In genomic region chr15:92981333-92981732, GRCh38 we compare ENCODE assay signal across 20 cellular contexts.
A peak's percentile ranks its signal among the peaks of the same experiment; 100 is the strongest.
DNase-seq lines count a peak whose midpoint lies in the region; ATAC-seq, FAIRE-seq and TF ChIP-seq lines count a peak whose summit lies in the region.
"Had no signal": no experiment of that assay in that cellular context is flagged by ENCODE, and none has a peak within 500 bp of the region (broad histone marks: within the 10 kb centered on the region; RNA-seq: fewer than 3 reads in every experiment).

No MANE protein-coding gene starts in this region.

- H3K9me3 ChIP-seq in A549: no peaks in the 10 kb centered on the region
- H3K9me3 ChIP-seq in keratinocyte (ENCODE audit: control insufficient read depth, low read depth, low read length): no peaks in the 10 kb centered on the region
- H3K9me3 ChIP-seq in SJCRH30 (replicated peaks): no peaks in the 10 kb centered on the region
- H3K9me3 ChIP-seq: BE2C, spleen, tibial nerve had no signal

- POLR2A ChIA-PET in A549 (lab: Yijun Ruan, JAX): no interaction called here

- ATAC-seq in A549: no peak
- ATAC-seq in GM21529 (IDR thresholded peaks at IDR 0.05; ENCODE audit: unreplicated experiment): no peak
- ATAC-seq: SK-N-SH treated with all-trans-retinoic acid at 6 μM for 48 hours had no signal

- no peaks in the 10 kb centered on the region for H3K27me3 ChIP-seq in keratinocyte (ENCODE audit: control insufficient read depth, extremely low read depth, insufficient read depth, low read length)
- H3K27me3 ChIP-seq in SJCRH30: no peaks in the 10 kb centered on the region
- H3K27me3 ChIP-seq: BE2C, spleen, tibial nerve had no signal

- CTCF ChIA-PET in A549 (lab: Yijun Ruan, JAX): interaction anchor here (2.0 kb wide), 1 partner anchor 37 kb away, joined by 5 read pairs; no protein-coding TSS in a partner anchor

- H2AFZ ChIP-seq in keratinocyte (ENCODE audit: control insufficient read depth, low read length): no peak overlapping the region

- no peak overlapping the region for H3K4me3 ChIP-seq in A549
- peak overlapping the region in 1 of 3 experiments; percentile 15 for H3K4me3 ChIP-seq in keratinocyte (ENCODE audit: control insufficient read depth in 2 of 3, extremely low read depth in 1 of 3, insufficient read depth in 2 of 3, low read depth in 1 of 3, low read length in 3 of 3)
- H3K4me3 ChIP-seq in SJCRH30: no peak overlapping the region
- H3K4me3 ChIP-seq: spleen, tibial nerve had no signal

- H3K9ac ChIP-seq in keratinocyte (ENCODE audit: control insufficient read depth, extremely low read depth, insufficient read depth, low read length): peak overlapping the region; percentile 55

- dilution Hi-C loops in keratinocyte (cut with MboI; ENCODE audit: extremely low pct_ligation_motif_present, low sequenced_read_pairs): no loop called here

- H4K20me1 ChIP-seq in keratinocyte (ENCODE audit: control insufficient read depth, extremely low read depth, insufficient read depth, low read length): no peaks in the 10 kb centered on the region

- no peak for DNase-seq in A549 (ENCODE audit: low read depth in 1 of 2, low spot score in 1 of 2)
- DNase-seq in ELR (ENCODE audit: low read depth): peak; percentile 69
- DNase-seq in astrocyte of the hippocampus (ENCODE audit: low read depth, low spot score): peak; percentile 56
- peak; percentile 61 for DNase-seq in keratinocyte (ENCODE audit: low read depth, low spot score)
- DNase-seq in stimulated activated CD4-positive, alpha-beta T cell treated with anti-CD3 and anti-CD28 coated beads, Interleukin-2, amount 100 ng/mL, for 24 hours: no peak
- no peak for DNase-seq in occipital lobe (lab: John Stamatoyannopoulos, UW)
- no peak for DNase-seq in SJCRH30
- DNase-seq: activated CD4-positive, alpha-beta T cell treated with anti-CD3 and anti-CD28 coated beads for 48 hours; BE2C; DMS153; GOT3; KG1; naive B cell; NCI-H1092; NCI-H524 treated with DMSO at 0.1 percent for 48 hours; spleen had no signal

- peaks cover 20% of the 10 kb centered on the region for H3K79me2 ChIP-seq in keratinocyte (ENCODE audit: control insufficient read depth, insufficient read depth, low read length)

- H3K36me3 ChIP-seq in keratinocyte (ENCODE audit: control insufficient read depth in 2 of 2, extremely low read depth in 1 of 2, insufficient read depth in 2 of 2, low read length in 2 of 2): peaks cover 30 to 42% of the 10 kb centered on the region in 2 experiments
- H3K36me3 ChIP-seq in SJCRH30: peaks cover 96% of the 10 kb centered on the region

- H3K4me1 ChIP-seq in A549: no peaks in the 10 kb centered on the region
- H3K4me1 ChIP-seq in keratinocyte (ENCODE audit: control insufficient read depth, extremely low read depth, insufficient read depth, low read length): peaks cover 28% of the 10 kb centered on the region
- no peaks in the 10 kb centered on the region for H3K4me1 ChIP-seq in SJCRH30
- H3K4me1 ChIP-seq: BE2C had no signal

- WGBS in A549 (ENCODE audit: missing lambda C conversion rate): 82% methylated on average over 8 of the region's 8 CpGs

- no peak for TF ChIP-seq POLR2A in A549 (IDR thresholded peaks at IDR 0.05; ENCODE audit: low read length)

- H3K27ac ChIP-seq in A549 (no peak overlapping the region), keratinocyte (ENCODE audit: control insufficient read depth, insufficient read depth, low read length) (peak overlapping the region; percentile 82), SJCRH30 (no peak overlapping the region)
- H3K27ac ChIP-seq: HL-60, tibial nerve had no signal

- TF ChIP-seq EP300 in A549 (IDR thresholded peaks at IDR 0.05): no peak

- TF ChIP-seq RAD21 in A549 (conservative IDR thresholded peaks at IDR 0.05 in 1 of 2, IDR thresholded peaks at IDR 0.05 in 1 of 2): no peak

- H3K4me2 ChIP-seq in A549 (no peak overlapping the region), keratinocyte (ENCODE audit: control insufficient read depth, extremely low read depth, insufficient read depth, low read depth, low read length) (peak overlapping the region; percentile 51)

- H3K9me1 ChIP-seq in keratinocyte (ENCODE audit: control insufficient read depth, extremely low read depth, insufficient read depth, low read length): no peaks in the 10 kb centered on the region

- no peak for TF ChIP-seq CTCF in A549 (IDR thresholded peaks at IDR 0.05)
- TF ChIP-seq CTCF in keratinocyte (optimal IDR thresholded peaks at IDR 0.05 in 1 of 3, IDR thresholded peaks at IDR 0.05 in 1 of 3, conservative IDR thresholded peaks at IDR 0.05 in 1 of 3; ENCODE audit: extremely low read depth in 1 of 3, insufficient read depth in 2 of 3, low read length in 3 of 3): no peak

- FAIRE-seq in A549 (lab: Jason Lieb, UNC) (peak; percentile 18), keratinocyte (lab: Jason Lieb, UNC) (peak; percentile 85)

TF ChIP-seq in A549, 52 proteins besides CTCF, POLR2A, EP300 and RAD21:
- TF ChIP-seq CBX8 (IDR thresholded peaks at IDR 0.05): no peak
- TF ChIP-seq JUNB (IDR thresholded peaks at IDR 0.05): no peak
- TF ChIP-seq EHF (CRISPR knock-in tag; IDR thresholded peaks at IDR 0.05): no peak
- no peak for TF ChIP-seq HES2 (IDR thresholded peaks at IDR 0.05)
- no peak for TF ChIP-seq ZNF302 (CRISPR knock-in tag; IDR thresholded peaks at IDR 0.05)
- no peak for TF ChIP-seq HOXA7 (CRISPR knock-in tag; IDR thresholded peaks at IDR 0.05)
- TF ChIP-seq PHF8 (IDR thresholded peaks at IDR 0.05; ENCODE audit: borderline replicate concordance, low read depth): no peak
- TF ChIP-seq KDM5A (IDR thresholded peaks at IDR 0.05): no peak
- TF ChIP-seq FOSL2 (IDR thresholded peaks at IDR 0.05): no peak
- TF ChIP-seq FOSL2 (CRISPR knock-in tag; IDR thresholded peaks at IDR 0.05): no peak
- TF ChIP-seq RCOR1 (IDR thresholded peaks at IDR 0.05; ENCODE audit: low read depth, low read length): no peak
- TF ChIP-seq ATOH8 (CRISPR knock-in tag; IDR thresholded peaks at IDR 0.05; ENCODE audit: low read depth): no peak
- TF ChIP-seq KDM1A (IDR thresholded peaks at IDR 0.05; ENCODE audit: low read depth): no peak
- TF ChIP-seq POLR2AphosphoS2 (conservative IDR thresholded peaks at IDR 0.05; ENCODE audit: low read length): no peak
- TF ChIP-seq MYC (IDR thresholded peaks at IDR 0.05; ENCODE audit: borderline replicate concordance, low read length): no peak
- no peak for TF ChIP-seq HDAC2 (IDR thresholded peaks at IDR 0.05)
TF ChIP-seq in A549: peak in this region for 0.

Comparison
In these comparisons a context has a peak if more than half of its experiments do, and no peak if none do; other contexts are left out.
1. DNase-seq: peak in ELR (single experiment), astrocyte of the hippocampus (single experiment) and keratinocyte (single experiment); none in A549 (0 of 2), stimulated activated CD4-positive, alpha-beta T cell treated with anti-CD3 and anti-CD28 coated beads, Interleukin-2, amount 100 ng/mL, for 24 hours (0 of 2), occipital lobe (single experiment) and SJCRH30 (0 of 2).